15 cellular contexts compared by ENCODE assay signal in the genomic region with DNA sequence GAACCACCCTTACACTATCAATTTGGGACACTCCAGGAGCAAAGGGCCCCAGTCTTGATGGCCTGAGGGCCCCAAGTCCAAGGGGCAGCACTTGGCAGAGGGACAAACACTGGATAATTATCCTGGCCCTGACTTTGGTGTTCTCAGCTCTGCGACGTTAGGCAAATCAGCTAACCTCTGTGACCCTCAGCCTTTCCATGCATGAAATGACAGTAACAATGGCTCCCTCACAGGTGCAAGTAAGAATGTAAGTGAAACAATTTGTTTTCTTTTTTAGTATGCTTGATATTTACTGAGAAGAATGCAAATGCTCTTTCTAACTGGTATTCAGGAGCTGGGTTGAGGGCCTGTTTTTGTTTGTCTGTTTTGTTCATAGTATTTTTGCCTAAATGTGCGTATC.
A peak's percentile ranks its signal among the peaks of the same experiment; 100 is the strongest.
DNase-seq lines count a peak whose midpoint lies in the region; ATAC-seq, FAIRE-seq and TF ChIP-seq lines count a peak whose summit lies in the region.
"Had no signal": no experiment of that assay in that cellular context is flagged by ENCODE, and none has a peak within 500 bp of the region (broad histone marks: within the 10 kb centered on the region; RNA-seq: fewer than 3 reads in every experiment).

No MANE protein-coding gene starts in this region.

- no peaks in the 10 kb centered on the region; the same call in 1 of the 2 replicates for H3K79me2 ChIP-seq in OCI-LY1 (ENCODE audit: insufficient read depth, low read length)
- no peaks in the 10 kb centered on the region for H3K79me2 ChIP-seq in PC-3 (ENCODE audit: low read length)

- H3K9ac ChIP-seq in OCI-LY1 (ENCODE audit: low read length) (peak overlapping the region; percentile 89), PC-3 (ENCODE audit: low read length) (no peak overlapping the region)

- intact Hi-C loops in PC-3 (cut with micrococcal nuclease): no loop called here

- H3K4me2 ChIP-seq in OCI-LY1 (ENCODE audit: low read length) (peak overlapping the region; percentile 77), PC-3 (ENCODE audit: low read length) (no peak overlapping the region)

- FAIRE-seq in GM12892 (lab: Jason Lieb, UNC): peak; percentile 88

- H3F3A ChIP-seq in OCI-LY1 (ENCODE audit: insufficient read depth, low read length): 0 out of 2 replicates have a peak, but pooled peaks cover 3% of the 10 kb centered on the region
- H3F3A ChIP-seq in PC-3 (ENCODE audit: low read length, unreplicated experiment): no peaks in the 10 kb centered on the region

- peaks cover 11% of the 10 kb centered on the region for H3K36me3 ChIP-seq in OCI-LY1 (ENCODE audit: insufficient read depth, low read length)
- no peaks in the 10 kb centered on the region for H3K36me3 ChIP-seq in PC-3 (ENCODE audit: low read depth, low read length)
- H3K36me3 ChIP-seq: SJSA1 had no signal

- TF ChIP-seq CTCF in OCI-LY1 (IDR thresholded peaks at IDR 0.05; ENCODE audit: low read length) (no peak), PC-3 (conservative IDR thresholded peaks at IDR 0.05; ENCODE audit: low read depth, low read length) (no peak)

- H3K27ac ChIP-seq in OCI-LY1 (ENCODE audit: low read depth, low read length, poor library complexity, severe bottlenecking): peak overlapping the region; percentile 98
- H3K27ac ChIP-seq in PC-3 (ENCODE audit: low read length): no peak overlapping the region
- H3K27ac ChIP-seq: SJSA1, thoracic aorta had no signal

- H3K27me3 ChIP-seq in OCI-LY1 (ENCODE audit: insufficient read depth, low read length) (no peaks in the 10 kb centered on the region), PC-3 (ENCODE audit: low read length) (no peaks in the 10 kb centered on the region)
- H3K27me3 ChIP-seq: SJSA1 had no signal

- no peak overlapping the region for H2AFZ ChIP-seq in OCI-LY1 (ENCODE audit: low read length)
- no peak overlapping the region for H2AFZ ChIP-seq in PC-3 (ENCODE audit: low read length)

- H3K4me3 ChIP-seq in OCI-LY1 (ENCODE audit: low read depth, low read length, poor library complexity, severe bottlenecking) (peak overlapping the region; percentile 68), PC-3 (ENCODE audit: low read length) (no peak overlapping the region)
- H3K4me3 ChIP-seq: SJSA1, thoracic aorta had no signal

- ATAC-seq in GM19455 (IDR thresholded peaks at IDR 0.05; ENCODE audit: unreplicated experiment) (peak; percentile 34), HG02870 (IDR thresholded peaks at IDR 0.05; ENCODE audit: unreplicated experiment) (peak; percentile 33), PC-3 (no peak)
- ATAC-seq: sciatic nerve had no signal

- POLR2A ChIA-PET in PC-3 (lab: Charles Lee; ENCODE audit: unreplicated experiment): no interaction called here

- H4K20me1 ChIP-seq in OCI-LY1 (ENCODE audit: insufficient read depth, low read length) (no peaks in the 10 kb centered on the region), PC-3 (ENCODE audit: low read length) (no peaks in the 10 kb centered on the region)

- H3K9me3 ChIP-seq in OCI-LY1 (ENCODE audit: low read length) (no peaks in the 10 kb centered on the region), PC-3 (ENCODE audit: low read length) (no peaks in the 10 kb centered on the region)
- H3K9me3 ChIP-seq: SJSA1, thoracic aorta had no signal

- DNase-seq in GM12892 (ENCODE audit: insufficient read length) (no peak), pons (ENCODE audit: low spot score) (no peak), NCI-H1092 (lab: John Stamatoyannopoulos, UW) (no peak), PC-3 (no peak), erythroblast (lab: John Stamatoyannopoulos, UW) (no peak)
- DNase-seq: activated CD4-positive, alpha-beta T cell treated with anti-CD3 and anti-CD28 coated beads for 4 hours; central memory CD4-positive, alpha-beta T cell; NCI-H1105; NCI-H524 had no signal

- TF ChIP-seq POLR2A in GM12892 (IDR thresholded peaks at IDR 0.05; ENCODE audit: low read depth, low read length) (0 out of 2 replicates have a peak, but pooled peaks have one; percentile 19), erythroblast (IDR thresholded peaks at IDR 0.05; ENCODE audit: low read length) (no peak)

- CTCF ChIA-PET in PC-3 (lab: Charles Lee): no interaction called here

- no TSS peak for BruUV-seq in PC-3 (replicated peaks; lab: Mats Ljungman, UMichigan)

- H3K4me1 ChIP-seq in OCI-LY1 (ENCODE audit: insufficient read depth, low read length, severe bottlenecking): peaks cover 92% of the 10 kb centered on the region
- H3K4me1 ChIP-seq in PC-3 (ENCODE audit: insufficient read depth, low read length): peaks cover 17% of the 10 kb centered on the region

- no peaks in the 10 kb centered on the region for H3K9me2 ChIP-seq in OCI-LY1 (ENCODE audit: low read depth, low read length)
- no peaks in the 10 kb centered on the region for H3K9me2 ChIP-seq in PC-3 (replicated peaks; ENCODE audit: low read length)
